In genomic region chr11:115098037-115098436, GRCh38 we compare ENCODE assay signal across 22 cellular contexts.
DNase-seq lines count a peak whose midpoint lies in the region; ATAC-seq and TF ChIP-seq lines count a peak whose summit lies in the region.
"Had no signal": no experiment of that assay in that cellular context is flagged by ENCODE, and none has a peak within 500 bp of the region (broad histone marks: within the 10 kb centered on the region; RNA-seq: fewer than 3 reads in every experiment).

No MANE protein-coding gene starts in this region.

- no peak overlapping the region for H2BK20ac ChIP-seq in IMR-90 (ENCODE audit: low read depth, low read length)

- in situ Hi-C loops in IMR-90 (cut with MboI; ENCODE audit: low sequenced_read_pairs): no loop called here

- H2BK5ac ChIP-seq in IMR-90 (ENCODE audit: low read depth, low read length, poor library complexity, severe bottlenecking): no peak overlapping the region

- H3K4ac ChIP-seq in IMR-90 (ENCODE audit: low read depth, low read length): no peak overlapping the region

- H4K91ac ChIP-seq in IMR-90 (ENCODE audit: insufficient read depth, low read depth, low read length): no peak overlapping the region

- H3F3A ChIP-seq in neural cell (ENCODE audit: insufficient read depth, low read length, poor library complexity, severe bottlenecking) (no peaks in the 10 kb centered on the region), smooth muscle cell (ENCODE audit: low read depth) (no peaks in the 10 kb centered on the region)

- H3K14ac ChIP-seq in IMR-90 (replicated peaks; ENCODE audit: low read depth, low read length): no peak overlapping the region

- DNase-seq in IMR-90: peak; percentile 46
- peak; percentile 21 for DNase-seq in NCI-H2227 treated with DMSO at 0.1 percent for 48 hours (lab: John Stamatoyannopoulos, UW)
- DNase-seq in choroid plexus epithelial cell (ENCODE audit: low read depth): peak; percentile 1
- DNase-seq in smooth muscle cell (lab: John Stamatoyannopoulos, UW; ENCODE audit: unreplicated experiment): no peak
- DNase-seq: CD4-positive, alpha-beta T cell; DMS53; GM23248; H7; KG1; MM.1S; NCI-H2029; NCI-H2171; NCI-H524; NCI-H82; Right ventricle myocardium superior; RPMI8226 had no signal

- H3K27ac ChIP-seq in IMR-90 (ENCODE audit: insufficient read depth, low read length): no peak overlapping the region
- H3K27ac ChIP-seq in neural cell (ENCODE audit: low read length): peak overlapping the region; percentile 40
- no peak overlapping the region for H3K27ac ChIP-seq in gastroesophageal sphincter
- H3K27ac ChIP-seq in smooth muscle cell (ENCODE audit: low read depth): no peak overlapping the region
- H3K27ac ChIP-seq: BLaER1 treated with 17β-estradiol and CSF1 and Interleukin-3, amounts not matched to agents 10 nM and 100 nM; GM23248; SJSA1 had no signal

- H3K9me2 ChIP-seq in neural cell (ENCODE audit: insufficient read depth, low read length): no peaks in the 10 kb centered on the region

- no peak overlapping the region for H4K8ac ChIP-seq in IMR-90 (ENCODE audit: low read depth in 2 of 2, low read length in 2 of 2)

- no peak overlapping the region for H3K18ac ChIP-seq in IMR-90 (ENCODE audit: low read depth, low read length)

- H4K20me1 ChIP-seq in IMR-90 (ENCODE audit: insufficient read depth, low read length): no peaks in the 10 kb centered on the region
- H4K20me1 ChIP-seq in neural cell (ENCODE audit: insufficient read depth): no peaks in the 10 kb centered on the region
- no peaks in the 10 kb centered on the region for H4K20me1 ChIP-seq in smooth muscle cell (ENCODE audit: low read depth)
- H4K20me1 ChIP-seq: BLaER1 treated with 17β-estradiol and CSF1 and Interleukin-3, amounts not matched to agents 10 nM and 100 nM had no signal

- ATAC-seq in IMR-90 (ENCODE audit: low read depth): no peak; the same call in 1 of the 2 replicates
- ATAC-seq in gastroesophageal sphincter: no peak
- no peak for ATAC-seq in HG03159 (IDR thresholded peaks at IDR 0.05; ENCODE audit: unreplicated experiment)
- no peak for ATAC-seq in GM21528 (IDR thresholded peaks at IDR 0.05; ENCODE audit: low FRiP score, unreplicated experiment)

- H3K4me3 ChIP-seq in IMR-90 (ENCODE audit: insufficient read depth, low read depth, low read length) (no peak overlapping the region), choroid plexus epithelial cell (ENCODE audit: low read depth, low read length) (no peak overlapping the region), neural cell (ENCODE audit: low read length) (no peak overlapping the region), gastroesophageal sphincter (no peak overlapping the region), smooth muscle cell (no peak overlapping the region)
- H3K4me3 ChIP-seq: BLaER1 treated with 17β-estradiol and CSF1 and Interleukin-3, amounts not matched to agents 10 nM and 100 nM; GM23248; SJSA1 had no signal

- no peak overlapping the region for H2BK15ac ChIP-seq in IMR-90 (ENCODE audit: low read depth, low read length)

- no peak overlapping the region for H3K23ac ChIP-seq in IMR-90 (ENCODE audit: low read depth, low read length)

- H3K9me3 ChIP-seq in IMR-90 (ENCODE audit: control insufficient read depth, insufficient read depth, low read length): no peaks in the 10 kb centered on the region
- H3K9me3 ChIP-seq in neural cell (ENCODE audit: low read length): no peaks in the 10 kb centered on the region
- no peaks in the 10 kb centered on the region for H3K9me3 ChIP-seq in gastroesophageal sphincter
- H3K9me3 ChIP-seq in smooth muscle cell (replicated peaks; ENCODE audit: low read depth): no peaks in the 10 kb centered on the region
- H3K9me3 ChIP-seq: BLaER1 treated with 17β-estradiol and CSF1 and Interleukin-3, amounts not matched to agents 10 nM and 100 nM; SJSA1 had no signal

- no peak overlapping the region for H3K56ac ChIP-seq in IMR-90 (ENCODE audit: extremely low read depth, insufficient read depth, low read length)

- TF ChIP-seq EP300 in neural cell (conservative IDR thresholded peaks at IDR 0.05; ENCODE audit: poor library complexity, severe bottlenecking): no peak
- no peak for TF ChIP-seq EP300 in gastroesophageal sphincter (IDR thresholded peaks at IDR 0.05)

- H3K36me3 ChIP-seq in IMR-90 (ENCODE audit: control insufficient read depth, insufficient read depth, low read length) (no peaks in the 10 kb centered on the region), neural cell (ENCODE audit: insufficient read depth, low read length) (no peaks in the 10 kb centered on the region), gastroesophageal sphincter (no peaks in the 10 kb centered on the region), smooth muscle cell (ENCODE audit: low read depth) (no peaks in the 10 kb centered on the region)
- H3K36me3 ChIP-seq: BLaER1 treated with 17β-estradiol and CSF1 and Interleukin-3, amounts not matched to agents 10 nM and 100 nM; SJSA1 had no signal

- H2AFZ ChIP-seq in IMR-90 (replicated peaks; ENCODE audit: low read length, poor library complexity) (no peak overlapping the region), neural cell (ENCODE audit: low read depth, low read length) (no peak overlapping the region), smooth muscle cell (ENCODE audit: low read depth) (no peak overlapping the region)
- H2AFZ ChIP-seq: GM23248 had no signal

- no peak overlapping the region for H2AK9ac ChIP-seq in IMR-90 (replicated peaks; ENCODE audit: low read depth, low read length, poor library complexity)

- H3K79me1 ChIP-seq in IMR-90 (ENCODE audit: low read depth in 1 of 2, low read length in 2 of 2): no peaks in the 10 kb centered on the region

- H3K9ac ChIP-seq in IMR-90 (ENCODE audit: low read depth, low read length) (no peak overlapping the region), neural cell (ENCODE audit: low read length) (no peak overlapping the region), smooth muscle cell (ENCODE audit: low read depth) (no peak overlapping the region)
- H3K9ac ChIP-seq: BLaER1 treated with 17β-estradiol and CSF1 and Interleukin-3, amounts not matched to agents 10 nM and 100 nM; GM23248 had no signal

- CTCF ChIA-PET in IMR-90 (lab: Yijun Ruan, JAX): interaction anchor here (0.7 kb wide), 1 partner anchor 67 kb away, joined by 3 read pairs; no protein-coding TSS in a partner anchor

- no peak overlapping the region for H3K4me2 ChIP-seq in IMR-90 (ENCODE audit: low read depth, low read length)
- H3K4me2 ChIP-seq in neural cell (ENCODE audit: low read length): no peak overlapping the region
- no peak overlapping the region for H3K4me2 ChIP-seq in smooth muscle cell
- H3K4me2 ChIP-seq: BLaER1 treated with 17β-estradiol and CSF1 and Interleukin-3, amounts not matched to agents 10 nM and 100 nM had no signal

- no peaks in the 10 kb centered on the region for H3K9me1 ChIP-seq in IMR-90 (ENCODE audit: insufficient read depth, low read length)

- no peak for TF ChIP-seq POLR2A in IMR-90 (IDR thresholded peaks at IDR 0.05; ENCODE audit: low read depth, low read length)
- no peak for TF ChIP-seq POLR2A in gastroesophageal sphincter (IDR thresholded peaks at IDR 0.05)

- H2BK120ac ChIP-seq in IMR-90 (ENCODE audit: low read depth, low read length): no peak overlapping the region

- TF ChIP-seq CTCF in IMR-90 (conservative IDR thresholded peaks at IDR 0.05; ENCODE audit: low read depth, low read length) (no peak), choroid plexus epithelial cell (conservative IDR thresholded peaks at IDR 0.05; ENCODE audit: low read depth, low read length) (no peak), neural cell (IDR thresholded peaks at IDR 0.05; ENCODE audit: poor library complexity, severe bottlenecking) (no peak), gastroesophageal sphincter (IDR thresholded peaks at IDR 0.05) (no peak), smooth muscle cell (IDR thresholded peaks at IDR 0.05; ENCODE audit: borderline replicate concordance, insufficient read depth, poor library complexity, severe bottlenecking) (no peak)

- no TSS peak for BruUV-seq in IMR-90 (replicated peaks; lab: Mats Ljungman, UMichigan)

- no peaks in the 10 kb centered on the region for H3K79me2 ChIP-seq in neural cell (replicated peaks; ENCODE audit: insufficient read depth, low read length)
- H3K79me2 ChIP-seq in smooth muscle cell (ENCODE audit: low read depth): no peaks in the 10 kb centered on the region

- 40% methylated on average over 1 of the region's 7 CpGs; no CpG with 5 or more reads in 1 of the 2 experiments for WGBS in IMR-90 (ENCODE audit: extremely low coverage in 2 of 2, insufficient read length in 1 of 2), 2 experiments
- WGBS in gastroesophageal sphincter (ENCODE audit: low coverage in 1 of 2), 2 donors: 68 to 73% methylated on average over 7 of the region's 7 CpGs
- 78% methylated on average over 7 of the region's 7 CpGs for WGBS in smooth muscle cell (ENCODE audit: low lambda C conversion rate)

- dilution Hi-C loops in IMR-90 (cut with HindIII; ENCODE audit: low sequenced_read_pairs, unreplicated experiment): no loop called here

- H2AK5ac ChIP-seq in IMR-90 (ENCODE audit: low read depth, low read length): no peak overlapping the region

- H4K5ac ChIP-seq in IMR-90 (ENCODE audit: low read depth, low read length): no peak overlapping the region

- TF ChIP-seq RAD21 in IMR-90 (IDR thresholded peaks at IDR 0.05; ENCODE audit: low read length) (no peak), neural cell (conservative IDR thresholded peaks at IDR 0.05) (no peak)

- intact Hi-C loops in IMR-90 (cut with micrococcal nuclease): no loop called here

- no peaks in the 10 kb centered on the region for H3K4me1 ChIP-seq in IMR-90 (ENCODE audit: control insufficient read depth, insufficient read depth, low read length)
- no peaks in the 10 kb centered on the region for H3K4me1 ChIP-seq in gastroesophageal sphincter
- H3K4me1 ChIP-seq in smooth muscle cell (ENCODE audit: low read depth): no peaks in the 10 kb centered on the region
- H3K4me1 ChIP-seq: BLaER1 treated with 17β-estradiol and CSF1 and Interleukin-3, amounts not matched to agents 10 nM and 100 nM; SJSA1 had no signal

- H3K27me3 ChIP-seq in IMR-90 (ENCODE audit: control insufficient read depth, insufficient read depth, low read length) (no peaks in the 10 kb centered on the region), neural cell (ENCODE audit: insufficient read depth, low read depth, low read length) (no peaks in the 10 kb centered on the region), gastroesophageal sphincter (no peaks in the 10 kb centered on the region), smooth muscle cell (ENCODE audit: low read depth) (peaks cover 10% of the 10 kb centered on the region)
- H3K27me3 ChIP-seq: BLaER1 treated with 17β-estradiol and CSF1 and Interleukin-3, amounts not matched to agents 10 nM and 100 nM; SJSA1 had no signal

- POLR2A ChIA-PET in IMR-90 (lab: Charles Lee; ENCODE audit: unreplicated experiment): no interaction called here

TF ChIP-seq in IMR-90, 13 proteins besides CTCF, POLR2A, EP300 and RAD21:
- TF ChIP-seq CHD1 (IDR thresholded peaks at IDR 0.05; ENCODE audit: low read depth, low read length) (no peak), CEBPB (IDR thresholded peaks at IDR 0.05; ENCODE audit: low read depth, low read length) (peak; percentile 63; the same call in 1 of the 2 replicates)

TF ChIP-seq in neural cell, 6 proteins besides CTCF, POLR2A, EP300 and RAD21 (continues in another document):
- TF ChIP-seq SMC3 (conservative IDR thresholded peaks at IDR 0.05; ENCODE audit: poor library complexity) (no peak), POLR2AphosphoS5 (IDR thresholded peaks at IDR 0.05) (no peak), EZH2 (IDR thresholded peaks at IDR 0.05; ENCODE audit: borderline replicate concordance, insufficient read depth, low read length, poor library complexity, severe bottlenecking) (no peak), TAF1 (IDR thresholded peaks at IDR 0.05; ENCODE audit: low read depth) (no peak)
